17 cellular contexts compared by ENCODE assay signal in genomic region chr5:81606150-81606549, GRCh38.
A peak's percentile ranks its signal among the peaks of the same experiment; 100 is the strongest.
DNase-seq lines count a peak whose midpoint lies in the region; ATAC-seq, FAIRE-seq and TF ChIP-seq lines count a peak whose summit lies in the region.
"Had no signal": no experiment of that assay in that cellular context is flagged by ENCODE, and none has a peak within 500 bp of the region (broad histone marks: within the 10 kb centered on the region; RNA-seq: fewer than 3 reads in every experiment).

No MANE protein-coding gene starts in this region.

- no peak overlapping the region for H4K8ac ChIP-seq in H1 (ENCODE audit: extremely low read depth, insufficient read depth, low read length)

- H3K27ac ChIP-seq in cardiac muscle cell (peak overlapping the region; percentile 14), H1 (ENCODE audit: low read depth, low read length) (no peak overlapping the region)
- H3K27ac ChIP-seq: 22Rv1, Peyer's patch had no signal

- H3K23me2 ChIP-seq in H1 (ENCODE audit: low read depth, low read length) = no peaks in the 10 kb centered on the region

- ATAC-seq in HG02798 (IDR thresholded peaks at IDR 0.05; ENCODE audit: poor library complexity, unreplicated experiment) = no peak
- ATAC-seq: SK-N-SH treated with all-trans-retinoic acid at 6 μM for 48 hours, T-helper 17 cell had no signal

- no peak for TF ChIP-seq EP300 in H1 (IDR thresholded peaks at IDR 0.05; ENCODE audit: borderline replicate concordance in 1 of 2, low read depth in 2 of 2, low read length in 2 of 2)

- POLR2A ChIA-PET in H1 (lab: Charles Lee; ENCODE audit: partially characterized antibody) = no interaction called here

- intact Hi-C loops in cardiac septum (cut with DNase I) = no loop called here

- H3K79me2 ChIP-seq in H1 (ENCODE audit: control insufficient read depth in 1 of 2, insufficient read depth in 2 of 2, low read length in 2 of 2) = no peaks in the 10 kb centered on the region

- TF ChIP-seq CTCF in cardiac muscle cell (IDR thresholded peaks at IDR 0.05; ENCODE audit: low read depth, low read length) = no peak
- TF ChIP-seq CTCF in H1 (IDR thresholded peaks at IDR 0.05; ENCODE audit: control extremely low read depth in 1 of 3, insufficient read depth in 1 of 3, low read depth in 1 of 3, low read length in 3 of 3) = no peak

- H3K14ac ChIP-seq in H1 (ENCODE audit: insufficient read length) = no peak overlapping the region

- no peak overlapping the region for H2BK20ac ChIP-seq in H1 (ENCODE audit: low read length)

- no peak overlapping the region for H2AFZ ChIP-seq in H1 (ENCODE audit: low read length)

- H3K9me3 ChIP-seq in cardiac muscle cell (ENCODE audit: low read depth) (no peaks in the 10 kb centered on the region), H1 (ENCODE audit: insufficient read depth in 2 of 2, low read depth in 1 of 2, low read length in 1 of 2) (no peaks in the 10 kb centered on the region)
- H3K9me3 ChIP-seq: Peyer's patch had no signal

- WGBS in H1 (ENCODE audit: extremely low coverage in 1 of 2, insufficient coverage in 1 of 2, insufficient read length in 1 of 2, insufficient replicate concordance in 2 of 2, low coverage in 1 of 2, low lambda C conversion rate in 2 of 2, missing lambda C conversion rate in 1 of 2), 2 experiments = 44% methylated on average over 2 of the region's 2 CpGs; no CpG with 5 or more reads in 1 of the 2 experiments

- no peak overlapping the region for H4K5ac ChIP-seq in H1 (ENCODE audit: insufficient read length, low read depth, low read length)

- H3K4ac ChIP-seq in H1 (replicated peaks; ENCODE audit: insufficient read length, low read depth, low read length) = no peak overlapping the region

- peak; percentile 84 for FAIRE-seq in H1 (lab: Jason Lieb, UNC)

- H3K27me3 ChIP-seq in cardiac muscle cell = no peaks in the 10 kb centered on the region
- H3K27me3 ChIP-seq in H1 (replicated peaks in 1 of 4; ENCODE audit: control insufficient read depth in 3 of 4, extremely low read depth in 1 of 4, insufficient read depth in 3 of 4, low read length in 3 of 4) = no peaks in the 10 kb centered on the region
- H3K27me3 ChIP-seq: Peyer's patch had no signal

- no peak overlapping the region for H2BK12ac ChIP-seq in H1 (ENCODE audit: low read depth, low read length)

- H3K56ac ChIP-seq in H1 (replicated peaks; ENCODE audit: insufficient read length, low read depth, low read length) = no peak overlapping the region

- H2AK5ac ChIP-seq in H1 (ENCODE audit: low read depth, low read length) = no peak overlapping the region

- H4K91ac ChIP-seq in H1 (replicated peaks; ENCODE audit: insufficient read length, low read length) = no peak overlapping the region

- no peak overlapping the region for H2BK15ac ChIP-seq in H1 (ENCODE audit: low read length)

- H3K9ac ChIP-seq in H1 (replicated peaks in 1 of 4; ENCODE audit: extremely low read depth in 1 of 4, low read depth in 3 of 4, low read length in 3 of 4) = no peak overlapping the region

- CTCF ChIA-PET in H1 (lab: Charles Lee; ENCODE audit: partially characterized antibody) = interaction anchor here (0.6 kb wide), 1 partner anchor 20 kb away, joined by 3 read pairs; no protein-coding TSS in a partner anchor

- no peaks in the 10 kb centered on the region for H3K79me1 ChIP-seq in H1 (ENCODE audit: low read depth, low read length)

- H3K18ac ChIP-seq in H1 (ENCODE audit: extremely low read depth, low read length) = no peak overlapping the region

- H3K4me2 ChIP-seq in H1 (ENCODE audit: insufficient read depth in 1 of 2, low read depth in 2 of 2, low read length in 2 of 2) = no peak overlapping the region; a peak in 1 of 4 replicates

- H3K36me3 ChIP-seq in cardiac muscle cell (no peaks in the 10 kb centered on the region), H1 (ENCODE audit: control insufficient read depth in 2 of 4, insufficient read depth in 4 of 4, low read length in 3 of 4) (peaks cover 0 to 13% (median 0%) of the 10 kb centered on the region in 4 experiments; a peak in 1 of 8 replicates)

- no peaks in the 10 kb centered on the region for H3K4me1 ChIP-seq in cardiac muscle cell (ENCODE audit: low read depth)
- H3K4me1 ChIP-seq in H1 (replicated peaks in 1 of 4; ENCODE audit: control insufficient read depth in 3 of 4, insufficient read depth in 4 of 4, low read length in 3 of 4) = peaks cover 0 to 7% (median 3%) of the 10 kb centered on the region in 4 experiments; a peak in 4 of 7 replicates
- H3K4me1 ChIP-seq: Peyer's patch had no signal

- TF ChIP-seq RAD21 in H1 (IDR thresholded peaks at IDR 0.05 in 1 of 2, conservative IDR thresholded peaks at IDR 0.05 in 1 of 2; ENCODE audit: low read depth in 2 of 2, low read length in 2 of 2) = no peak

- H2BK5ac ChIP-seq in H1 (ENCODE audit: low read depth, low read length) = no peak overlapping the region

- no peak overlapping the region for H3K23ac ChIP-seq in H1 (ENCODE audit: insufficient read length)

- TF ChIP-seq POLR2A in H1 (IDR thresholded peaks at IDR 0.05; ENCODE audit: control extremely low read depth in 1 of 2, low read depth in 2 of 2, low read length in 2 of 2) = no peak

- H3K4me3 ChIP-seq in cardiac muscle cell (no peak overlapping the region), H1 (ENCODE audit: extremely low read depth in 1 of 4, insufficient read depth in 2 of 4, low read depth in 3 of 4, low read length in 4 of 4) (peak overlapping the region in 1 of 4 experiments; percentile 11; a peak in 1 of 8 replicates)
- H3K4me3 ChIP-seq: Peyer's patch had no signal

- H4K20me1 ChIP-seq in H1 (replicated peaks in 1 of 2; ENCODE audit: control insufficient read depth in 1 of 2, insufficient read depth in 2 of 2, low read length in 2 of 2) = no peaks in the 10 kb centered on the region

- no peak for DNase-seq in cardiac muscle cell (ENCODE audit: low read depth in 1 of 2, low spot score in 1 of 2)
- no peak for DNase-seq in cardiac septum (ENCODE audit: low spot score)
- DNase-seq in NCI-H69 (lab: John Stamatoyannopoulos, UW) = peak; percentile 9
- DNase-seq in H1 (ENCODE audit: low read depth in 1 of 2, low spot score in 2 of 2) = peak in 1 of 2 experiments; percentile 15
- no peak for DNase-seq in NCI-H2107 (lab: John Stamatoyannopoulos, UW)
- no peak for DNase-seq in GOT3 (lab: John Stamatoyannopoulos, UW)
- no peak for DNase-seq in activated CD4-positive, CD25-positive, alpha-beta regulatory T cell (lab: John Stamatoyannopoulos, UW)
- DNase-seq: CD8-positive, alpha-beta memory T cell; NCI-H1436; NCI-H2029 treated with DMSO at 0.1 percent for 48 hours; NCI-H345; Peyer's patch; SHP77; T-helper 17 cell had no signal

- H2BK120ac ChIP-seq in H1 (replicated peaks; ENCODE audit: low read depth, low read length) = no peak overlapping the region

TF ChIP-seq in H1, 55 proteins besides CTCF, POLR2A, EP300 and RAD21 (continues in another document):
- TF ChIP-seq NRF1 (IDR thresholded peaks at IDR 0.05; ENCODE audit: low read depth, low read length) (no peak), CBX5 (IDR thresholded peaks at IDR 0.05; ENCODE audit: low read depth, low read length) (no peak), CEBPB (IDR thresholded peaks at IDR 0.05; ENCODE audit: low read depth, low read length) (no peak), HDAC2 (IDR thresholded peaks at IDR 0.05; ENCODE audit: borderline replicate concordance in 1 of 2, low read depth in 2 of 2, low read length in 2 of 2) (no peak)
